Comparison of ENCODE assay signal across 11 cellular contexts in the genomic region with DNA sequence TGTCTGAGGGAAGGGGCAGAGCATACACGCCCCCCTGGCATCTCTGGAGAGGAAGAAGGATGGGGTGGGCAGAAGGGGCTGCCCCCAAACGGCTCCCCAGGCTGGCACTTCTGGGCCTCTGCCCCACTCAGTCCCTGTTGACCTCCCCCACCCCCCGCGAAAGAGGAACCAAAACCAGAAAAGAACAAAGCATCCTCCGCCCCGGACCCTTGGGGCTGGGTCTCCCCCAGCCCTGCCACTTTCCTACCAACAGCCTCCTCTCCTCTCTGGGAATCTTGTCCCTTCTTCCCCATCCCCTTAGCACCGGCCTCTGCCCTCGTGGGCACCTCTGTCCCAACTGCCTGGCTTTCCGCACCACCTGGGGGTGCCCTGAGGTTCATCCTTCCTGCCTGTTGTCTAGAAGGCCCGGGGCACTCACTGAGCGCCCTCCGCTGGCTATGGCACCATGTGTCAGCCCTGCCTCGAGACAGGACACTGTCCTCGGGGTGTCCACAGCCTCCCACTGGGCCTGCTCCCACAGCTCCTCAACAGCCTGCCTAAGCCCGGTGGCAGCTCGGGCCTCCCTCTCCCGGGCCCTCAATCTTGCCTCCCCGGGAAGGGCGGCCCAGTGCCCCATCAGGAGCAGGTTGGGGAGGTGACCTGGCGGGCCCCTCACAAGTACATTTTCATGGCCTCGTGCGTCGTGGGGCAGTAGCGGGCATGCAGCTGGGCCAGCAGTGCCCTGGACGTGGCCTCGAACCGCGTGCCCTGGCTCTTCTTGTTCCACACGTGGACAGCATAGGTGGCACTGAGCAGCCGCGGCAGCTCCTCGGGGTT. TPM values are rescaled to one million over a fixed set of nuclear protein-coding genes. Genes with fewer than 3 reads are reported as not detected.
DNase-seq lines count a peak whose midpoint lies in the region; TF ChIP-seq lines count a peak whose summit lies in the region.
"Had no signal": no experiment of that assay in that cellular context is flagged by ENCODE, and none has a peak within 500 bp of the region (broad histone marks: within the 10 kb centered on the region; RNA-seq: fewer than 3 reads in every experiment).

No MANE protein-coding gene starts in this region.

- peak; percentile 75 for TF ChIP-seq CTCF in SU-DHL-6 (IDR thresholded peaks at IDR 0.05; ENCODE audit: insufficient read depth, low read length, poor library complexity, severe bottlenecking)

- H4K91ac ChIP-seq in mesenchymal stem cell (ENCODE audit: low read length) = peak overlapping the region; percentile 65

- no peak overlapping the region for H2BK15ac ChIP-seq in mesenchymal stem cell (ENCODE audit: low read depth, poor library complexity, severe bottlenecking)

- peaks cover 0 to 6% (median 0%) of the 10 kb centered on the region in 11 experiments; a peak in 2 of 22 replicates for H3K27me3 ChIP-seq in BLaER1 treated with 17β-estradiol and CSF1 and Interleukin-3, amounts not matched to agents 10 nM and 100 nM
- H3K27me3 ChIP-seq in SU-DHL-6 (ENCODE audit: low read length) (no peaks in the 10 kb centered on the region), mesenchymal stem cell (ENCODE audit: control insufficient read depth in 1 of 2, insufficient read depth in 1 of 2, low read length in 2 of 2) (no peaks in the 10 kb centered on the region), GM23248 (replicated peaks; ENCODE audit: insufficient read depth) (no peaks in the 10 kb centered on the region)

- peak overlapping the region in 3 of 10 experiments; percentile 25 to 43 (median 29); a peak in 2 of 20 replicates for H3K4me3 ChIP-seq in BLaER1 treated with 17β-estradiol and CSF1 and Interleukin-3, amounts not matched to agents 10 nM and 100 nM
- no peak overlapping the region for H3K4me3 ChIP-seq in SU-DHL-6 (ENCODE audit: insufficient read depth, low read length, poor library complexity, severe bottlenecking)
- no peak overlapping the region for H3K4me3 ChIP-seq in mesenchymal stem cell (ENCODE audit: insufficient read depth in 1 of 2, low read depth in 1 of 2, low read length in 2 of 2)
- no peak overlapping the region for H3K4me3 ChIP-seq in GM23248

- H3K27ac ChIP-seq in BLaER1 treated with 17β-estradiol and CSF1 and Interleukin-3, amounts not matched to agents 10 nM and 100 nM = peak overlapping the region in 9 of 11 experiments; percentile 28 to 79 (median 63); a peak in 18 of 22 replicates
- H3K27ac ChIP-seq in SU-DHL-6 (ENCODE audit: low read depth, low read length) (peak overlapping the region; percentile 51), mesenchymal stem cell (ENCODE audit: low read length, poor library complexity, severe bottlenecking) (no peak overlapping the region), GM23248 (no peak overlapping the region)

- H3K14ac ChIP-seq in mesenchymal stem cell (ENCODE audit: low read length in 2 of 2) = no peak overlapping the region

- peak overlapping the region in 9 of 11 experiments; percentile 33 to 71 (median 59); a peak in 17 of 22 replicates for H3K9ac ChIP-seq in BLaER1 treated with 17β-estradiol and CSF1 and Interleukin-3, amounts not matched to agents 10 nM and 100 nM
- H3K9ac ChIP-seq in SU-DHL-6 (ENCODE audit: low read length) = peak overlapping the region; percentile 30
- H3K9ac ChIP-seq in mesenchymal stem cell (ENCODE audit: low read length) = no peak overlapping the region
- H3K9ac ChIP-seq in GM23248 = no peak overlapping the region

- H3K79me2 ChIP-seq in SU-DHL-6 (ENCODE audit: insufficient read depth, low read length) = peaks cover 3% of the 10 kb centered on the region; the same call in 1 of the 2 replicates
- H3K79me2 ChIP-seq in GM23248 (ENCODE audit: insufficient read depth) = no peaks in the 10 kb centered on the region

- H3K79me1 ChIP-seq in mesenchymal stem cell (replicated peaks; ENCODE audit: low read length, poor library complexity, severe bottlenecking) = peaks cover 19% of the 10 kb centered on the region

- no peak overlapping the region for H3K23ac ChIP-seq in mesenchymal stem cell (ENCODE audit: low read length in 2 of 2)

- peak; percentile 33 for TF ChIP-seq POLR2A in GM19193 (IDR thresholded peaks at IDR 0.05; ENCODE audit: extremely low read depth, insufficient read depth, insufficient read length)

- no peaks in the 10 kb centered on the region; a peak in 1 of 22 replicates for H4K20me1 ChIP-seq in BLaER1 treated with 17β-estradiol and CSF1 and Interleukin-3, amounts not matched to agents 10 nM and 100 nM
- no peaks in the 10 kb centered on the region for H4K20me1 ChIP-seq in SU-DHL-6 (ENCODE audit: low read depth, low read length)
- no peaks in the 10 kb centered on the region for H4K20me1 ChIP-seq in GM23248 (ENCODE audit: insufficient read depth)

- no peaks in the 10 kb centered on the region for H3K36me3 ChIP-seq in BLaER1 treated with 17β-estradiol and CSF1 and Interleukin-3, amounts not matched to agents 10 nM and 100 nM
- no peaks in the 10 kb centered on the region for H3K36me3 ChIP-seq in SU-DHL-6 (ENCODE audit: low read length)
- peaks cover 42 to 58% of the 10 kb centered on the region in 2 experiments for H3K36me3 ChIP-seq in mesenchymal stem cell (ENCODE audit: control insufficient read depth in 1 of 2, insufficient read depth in 2 of 2, low read depth in 1 of 2, low read length in 2 of 2)
- H3K36me3 ChIP-seq in GM23248 (ENCODE audit: low read depth) = no peaks in the 10 kb centered on the region

- H2AFZ ChIP-seq in SU-DHL-6 (ENCODE audit: low read depth, low read length, severe bottlenecking) (peak overlapping the region; percentile 23), mesenchymal stem cell (ENCODE audit: low read depth, low read length) (no peak overlapping the region), GM23248 (no peak overlapping the region)

- WGBS in mesenchymal stem cell = 87% methylated on average over 32 of the region's 32 CpGs
- WGBS in GM23248 (ENCODE audit: low coverage in 1 of 2, low lambda C conversion rate in 2 of 2, missing lambda C conversion rate in 2 of 2), 2 experiments = 86 to 87% methylated on average over 24 to 32 of the region's 32 CpGs

- H3K9me2 ChIP-seq in SU-DHL-6 (replicated peaks; ENCODE audit: insufficient read depth, low read length) = no peaks in the 10 kb centered on the region
- no peaks in the 10 kb centered on the region for H3K9me2 ChIP-seq in GM23248 (ENCODE audit: insufficient read depth)

- peaks cover 34 to 98% (median 91%) of the 10 kb centered on the region in 10 experiments for H3K4me1 ChIP-seq in BLaER1 treated with 17β-estradiol and CSF1 and Interleukin-3, amounts not matched to agents 10 nM and 100 nM
- H3K4me1 ChIP-seq in mesenchymal stem cell (ENCODE audit: control insufficient read depth, insufficient read depth, low read depth, low read length) (peaks cover 29% of the 10 kb centered on the region), GM23248 (ENCODE audit: insufficient read depth) (peaks cover 20% of the 10 kb centered on the region)

- H2AK5ac ChIP-seq in mesenchymal stem cell (ENCODE audit: low read length, severe bottlenecking) = no peak overlapping the region

- no peak overlapping the region for H3K18ac ChIP-seq in mesenchymal stem cell (ENCODE audit: low read depth in 1 of 2, low read length in 2 of 2)

- H3K4ac ChIP-seq in mesenchymal stem cell (ENCODE audit: low read depth in 1 of 2, low read length in 2 of 2) = no peak overlapping the region

- H2BK120ac ChIP-seq in mesenchymal stem cell (ENCODE audit: low read depth, low read length) = no peak overlapping the region

- peak overlapping the region; percentile 54 to 97 (median 84) for H3K4me2 ChIP-seq in BLaER1 treated with 17β-estradiol and CSF1 and Interleukin-3, amounts not matched to agents 10 nM and 100 nM
- H3K4me2 ChIP-seq in SU-DHL-6 (ENCODE audit: low read depth, low read length, poor library complexity, severe bottlenecking) (peak overlapping the region; percentile 34), mesenchymal stem cell (ENCODE audit: low read length, poor library complexity, severe bottlenecking) (no peak overlapping the region), GM23248 (ENCODE audit: unreplicated experiment) (no peak overlapping the region)

- no peaks in the 10 kb centered on the region for H3K9me3 ChIP-seq in BLaER1 treated with 17β-estradiol and CSF1 and Interleukin-3, amounts not matched to agents 10 nM and 100 nM (replicated peaks in 1 of 11)
- H3K9me3 ChIP-seq in SU-DHL-6 (ENCODE audit: insufficient read depth, low read length) (no peaks in the 10 kb centered on the region), mesenchymal stem cell (ENCODE audit: control insufficient read depth, low read length) (no peaks in the 10 kb centered on the region), GM23248 (ENCODE audit: low read depth) (no peaks in the 10 kb centered on the region)

- H3F3A ChIP-seq in SU-DHL-6 (ENCODE audit: insufficient read depth) (no peaks in the 10 kb centered on the region), GM23248 (ENCODE audit: insufficient read depth) (peaks cover 11% of the 10 kb centered on the region; the same call in 1 of the 2 replicates)

- DNase-seq in mesenchymal stem cell (no peak), NCI-H1694 (lab: John Stamatoyannopoulos, UW) (no peak), AML-193 (lab: John Stamatoyannopoulos, UW) (no peak), Ammon's horn (ENCODE audit: low spot score) (no peak), GM23248 (no peak)
- DNase-seq: NCI-H446 treated with DMSO at 0.1 percent for 48 hours, SHP77 had no signal

- H2BK12ac ChIP-seq in mesenchymal stem cell (ENCODE audit: low read length in 2 of 2) = peak overlapping the region in 1 of 2 experiments; percentile 22

- in situ Hi-C loops in GM23248 (cut with MboI) = no loop called here

- no peak overlapping the region for H4K8ac ChIP-seq in mesenchymal stem cell (ENCODE audit: low read length)

- H2BK5ac ChIP-seq in mesenchymal stem cell (ENCODE audit: low read depth, low read length, poor library complexity, severe bottlenecking) = no peak overlapping the region

RNA-seq across cellular contexts. Expression of a gene that starts 28.2 kb away (rescaled TPM):
- polyA plus RNA-seq in mesenchymal stem cell (2013, experiment 1 of 2) = 10.1 TPM
- 9.6 TPM for polyA plus RNA-seq in mesenchymal stem cell (2013, experiment 2 of 2)
- 10.9 and 18.6 TPM in 2 replicates for total RNA-seq in GM23248 (2014; rRNA removed; shearing (Covaris generic))
- polyA plus RNA-seq in GM23248 (2016; fragmentation: Nextera tagmentation; extraction: Ambion mirVana) = 14.8 and 15.4 TPM in 2 replicates

RNA-seq across cellular contexts. Expression of a gene that starts 43.3 kb away (rescaled TPM):
- polyA plus RNA-seq in mesenchymal stem cell (2013, experiment 1 of 2) = 390 TPM
- polyA plus RNA-seq in mesenchymal stem cell (2013, experiment 2 of 2) = 388 TPM
- 314 and 378 TPM in 2 replicates for total RNA-seq in GM23248 (2014; rRNA removed; shearing (Covaris generic))
- polyA plus RNA-seq in GM23248 (2016; fragmentation: Nextera tagmentation; extraction: Ambion mirVana) = 907 and 950 TPM in 2 replicates

RNA-seq across cellular contexts. Expression of a gene that starts 52.0 kb away (rescaled TPM):
- not detected for polyA plus RNA-seq in mesenchymal stem cell (2013, experiment 1 of 2)
- not detected for polyA plus RNA-seq in mesenchymal stem cell (2013, experiment 2 of 2)
- total RNA-seq in GM23248 (2014; rRNA removed; shearing (Covaris generic)) = not detected in 2 replicates
- 0.62 TPM in 1 of 2 replicates, not detected in the other for polyA plus RNA-seq in GM23248 (2016; fragmentation: Nextera tagmentation; extraction: Ambion mirVana)
- total RNA-seq: epithelial cell of proximal tubule had no signal

Comparison
In these comparisons a context has a peak if more than half of its experiments do, and no peak if none do; other contexts are left out.
1. H3K27ac ChIP-seq: peak in BLaER1 treated with 17β-estradiol and CSF1 and Interleukin-3, amounts not matched to agents 10 nM and 100 nM (9 of 11) and SU-DHL-6 (single experiment); none in mesenchymal stem cell (single experiment) and GM23248 (single experiment).
2. H3K4me2 ChIP-seq: peak in BLaER1 treated with 17β-estradiol and CSF1 and Interleukin-3, amounts not matched to agents 10 nM and 100 nM (11 of 11) and SU-DHL-6 (single experiment); none in mesenchymal stem cell (single experiment) and GM23248 (single experiment).
3. H3K9ac ChIP-seq: peak in BLaER1 treated with 17β-estradiol and CSF1 and Interleukin-3, amounts not matched to agents 10 nM and 100 nM (9 of 11) and SU-DHL-6 (single experiment); none in mesenchymal stem cell (single experiment) and GM23248 (single experiment).